ENCODE assay signal across 22 cellular contexts in the genomic region with DNA sequence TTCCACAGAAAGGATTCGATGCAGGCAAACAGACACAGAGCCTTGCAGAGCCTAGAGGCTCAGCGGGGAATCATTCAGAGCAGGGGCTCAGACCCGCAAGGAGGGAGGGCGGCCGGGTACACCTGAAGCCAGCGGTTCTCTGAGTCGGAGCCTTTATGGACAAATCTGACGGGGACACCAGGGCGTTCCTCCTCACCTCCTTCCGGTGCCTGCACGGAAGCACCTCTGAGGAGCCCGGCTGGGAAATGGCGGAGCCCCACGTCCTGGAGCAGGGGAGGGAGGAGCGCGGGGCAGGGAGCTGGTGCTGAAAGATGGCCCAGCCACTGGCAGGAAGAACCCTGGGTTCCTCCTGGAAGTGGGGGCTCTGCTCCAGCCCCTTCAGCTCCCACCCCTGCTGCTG.
"Had no signal": no experiment of that assay in that cellular context is flagged by ENCODE, and none has a peak within 500 bp of the region (broad histone marks: within the 10 kb centered on the region; RNA-seq: fewer than 3 reads in every experiment).

No MANE protein-coding gene starts in this region.

- H3K27ac ChIP-seq: dorsolateral prefrontal cortex, esophagus squamous epithelium, neutrophil, psoas muscle, right lobe of liver, tibial artery, upper lobe of left lung, vagina had no signal

- H3K36me3 ChIP-seq: esophagus squamous epithelium, neutrophil, right lobe of liver, tibial artery, upper lobe of left lung, vagina had no signal

- H3K36me3 Mint-ChIP-seq: naive B cell; stimulated activated memory B cell treated with anti-CD40 and anti-IgM and Interleukin-4, amounts not matched to agents 10 μg/mL and 1 μg/mL and 100 μg/mL, for 72 hours had no signal

- H3K27me3 ChIP-seq: dorsolateral prefrontal cortex, neutrophil, right lobe of liver, upper lobe of left lung, vagina had no signal

- H3K9me3 Mint-ChIP-seq: naive B cell; nephron; stimulated activated memory B cell treated with anti-CD40 and anti-IgM and Interleukin-4, amounts not matched to agents 10 μg/mL and 1 μg/mL and 100 μg/mL, for 72 hours; stimulated activated naive CD8-positive, alpha-beta T cell treated with anti-CD3 and anti-CD28 coated beads, Interleukin-15, Interleukin-2, amounts not matched to agents 100 ng/mL and 50 ng/mL, for 24 hours had no signal

- H3K4me1 Mint-ChIP-seq: naive B cell; stimulated activated memory B cell treated with anti-CD40 and anti-IgM and Interleukin-4, amounts not matched to agents 10 μg/mL and 1 μg/mL and 100 μg/mL, for 72 hours had no signal

- H3K4me3 Mint-ChIP-seq: naive B cell; nephron; stimulated activated memory B cell treated with anti-CD40 and anti-IgM and Interleukin-4, amounts not matched to agents 10 μg/mL and 1 μg/mL and 100 μg/mL, for 72 hours; stimulated activated naive CD8-positive, alpha-beta T cell treated with anti-CD3 and anti-CD28 coated beads, Interleukin-15, Interleukin-2, amounts not matched to agents 100 ng/mL and 50 ng/mL, for 24 hours had no signal

- H3K9me3 ChIP-seq: esophagus squamous epithelium, neutrophil, psoas muscle, right lobe of liver, tibial artery, upper lobe of left lung, vagina had no signal

- DNase-seq: cortex of kidney; dorsolateral prefrontal cortex; effector memory CD4-positive, alpha-beta T cell; esophagus squamous epithelium; foreskin fibroblast; kidney; left colon; left ventricle myocardium superior; mesenchymal stem cell; naive B cell; psoas muscle; retina; right lobe of liver; stimulated activated CD4-positive, alpha-beta T cell treated with anti-CD3 and anti-CD28 coated beads, Interleukin-4, amount 100 ng/mL, for 24 hours; tibial artery; upper lobe of left lung had no signal

- H3K27ac Mint-ChIP-seq: naive B cell; nephron; stimulated activated memory B cell treated with anti-CD40 and anti-IgM and Interleukin-4, amounts not matched to agents 10 μg/mL and 1 μg/mL and 100 μg/mL, for 72 hours; stimulated activated naive CD8-positive, alpha-beta T cell treated with anti-CD3 and anti-CD28 coated beads, Interleukin-15, Interleukin-2, amounts not matched to agents 100 ng/mL and 50 ng/mL, for 24 hours had no signal

- H3K27me3 Mint-ChIP-seq: stimulated activated memory B cell treated with anti-CD40 and anti-IgM and Interleukin-4, amounts not matched to agents 10 μg/mL and 1 μg/mL and 100 μg/mL, for 72 hours; stimulated activated naive CD8-positive, alpha-beta T cell treated with anti-CD3 and anti-CD28 coated beads, Interleukin-15, Interleukin-2, amounts not matched to agents 100 ng/mL and 50 ng/mL, for 24 hours had no signal

- H3K4me1 ChIP-seq: esophagus squamous epithelium, psoas muscle, right lobe of liver, tibial artery, upper lobe of left lung, vagina had no signal

- H3K4me3 ChIP-seq: dorsolateral prefrontal cortex, esophagus squamous epithelium, lung, psoas muscle, right lobe of liver, tibial artery, upper lobe of left lung, vagina had no signal
